In the genomic region with DNA sequence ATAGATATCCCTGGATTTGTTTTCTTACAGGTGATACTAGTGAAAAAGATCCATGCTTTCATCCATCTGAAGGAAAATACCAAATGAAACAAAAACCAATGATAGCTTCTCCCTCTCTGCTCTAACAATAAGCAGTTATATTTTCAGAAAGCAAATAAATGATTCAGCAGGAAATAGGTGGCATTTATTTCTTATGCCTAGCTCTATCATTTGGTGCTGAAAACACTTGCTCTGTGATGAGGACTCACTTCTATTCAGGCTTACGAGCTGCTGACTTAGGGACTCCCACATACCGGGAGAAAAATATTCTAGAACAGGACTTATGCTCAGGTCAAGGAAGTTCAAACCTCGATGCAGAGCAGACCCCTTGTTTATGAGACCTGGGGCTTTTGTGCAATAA, we compare ENCODE assay signal across 20 cellular contexts.
A peak's percentile ranks its signal among the peaks of the same experiment; 100 is the strongest.
DNase-seq lines count a peak whose midpoint lies in the region; ATAC-seq and TF ChIP-seq lines count a peak whose summit lies in the region.
"Had no signal": no experiment of that assay in that cellular context is flagged by ENCODE, and none has a peak within 500 bp of the region (broad histone marks: within the 10 kb centered on the region; RNA-seq: fewer than 3 reads in every experiment).

No MANE protein-coding gene starts in this region.

- CTCF ChIA-PET in WTC11 (lab: Charles Lee), result no interaction called here

- no peaks in the 10 kb centered on the region for H3K9me3 ChIP-seq in ascending aorta
- no peaks in the 10 kb centered on the region for H3K9me3 ChIP-seq in stomach
- H3K9me3 ChIP-seq: thoracic aorta had no signal

- H2AFZ ChIP-seq in KMS-11 (ENCODE audit: low read depth), result no peak overlapping the region

- POLR2A ChIA-PET in WTC11 (lab: Charles Lee), result no interaction called here

- H3K4me1 Mint-ChIP-seq in WTC11, result peaks cover 41% of the 10 kb centered on the region
- H3K4me1 Mint-ChIP-seq: activated naive CD4-positive, alpha-beta T cell treated with anti-CD3 and anti-CD28 coated beads, Interleukin-2, amount 10 ng/mL, durations not matched to agents 7 days and 5 days had no signal

- intact Hi-C loops in ascending aorta (cut with DNase I), result loop anchor here (5.0 to 10.0 kb wide), 3 partner anchors 141 to 832 kb away; a partner anchor contains a TSS
- intact Hi-C loops in left colon (cut with DNase I, micrococcal nuclease), result no loop called here
- intact Hi-C loops in stomach (cut with DNase I; ENCODE audit: low total_unique reads), result no loop called here

- no peak for DNase-seq in ascending aorta (ENCODE audit: low spot score in 2 of 2)
- no peak for DNase-seq in left colon
- no peak for DNase-seq in stomach
- DNase-seq in NCI-H446 (lab: John Stamatoyannopoulos, UW), result no peak
- DNase-seq in NCI-H146 treated with DMSO at 0.1 percent for 48 hours (lab: John Stamatoyannopoulos, UW; ENCODE audit: unreplicated experiment), result no peak
- DNase-seq in WTC11 (ENCODE audit: low spot score), result no peak
- DNase-seq: activated CD4-positive, alpha-beta T cell treated with anti-CD3 and anti-CD28 coated beads, Interleukin-2, amount 50 U/mL, for 1 hour; activated naive CD4-positive, alpha-beta T cell treated with anti-CD3 and anti-CD28 coated beads, Interleukin-2, amount 10 ng/mL, durations not matched to agents 7 days and 5 days; amniotic stem cell; CD4-positive, CD25-positive, alpha-beta regulatory T cell; dermis blood vessel endothelial cell; NCI-H1105 treated with DMSO at 0.1 percent for 48 hours; nucleus accumbens; right cardiac atrium; stimulated activated CD4-positive, alpha-beta T cell treated with anti-CD3 and anti-CD28 coated beads, Interleukin-4, amount 100 ng/mL, for 1 hour; stimulated activated naive CD4-positive, alpha-beta T cell; T-helper 9 cell had no signal

- H3K27ac ChIP-seq in KMS-11, result peak overlapping the region; percentile 23
- peak overlapping the region; percentile 7 to 22 for H3K27ac ChIP-seq in ascending aorta
- H3K27ac ChIP-seq in stomach, result peak overlapping the region in 4 of 5 donors; percentile 41 to 81 (median 73)
- H3K27ac ChIP-seq: thoracic aorta had no signal

- no peak for TF ChIP-seq POLR2A in stomach (IDR thresholded peaks at IDR 0.05)

- H3K36me3 ChIP-seq in KMS-11 (ENCODE audit: insufficient read depth) (no peaks in the 10 kb centered on the region), ascending aorta (no peaks in the 10 kb centered on the region), stomach (no peaks in the 10 kb centered on the region)
- H3K36me3 ChIP-seq: thoracic aorta had no signal

- 38 to 59% (median 43%) methylated on average over 3 of the region's 3 CpGs for WGBS in stomach, 5 donors

- no peaks in the 10 kb centered on the region for H3K36me3 Mint-ChIP-seq in WTC11
- H3K36me3 Mint-ChIP-seq: activated naive CD4-positive, alpha-beta T cell treated with anti-CD3 and anti-CD28 coated beads, Interleukin-2, amount 10 ng/mL, durations not matched to agents 7 days and 5 days; CD4-positive, CD25-positive, alpha-beta regulatory T cell had no signal

- TF ChIP-seq EP300 in stomach (IDR thresholded peaks at IDR 0.05), result no peak

- no peaks in the 10 kb centered on the region for H3K27me3 Mint-ChIP-seq in WTC11 (ENCODE audit: low read depth)

- H4K20me1 ChIP-seq in KMS-11 (ENCODE audit: insufficient read depth), result no peaks in the 10 kb centered on the region

- TF ChIP-seq CTCF in KMS-11 (conservative IDR thresholded peaks at IDR 0.05; ENCODE audit: low read depth, low read length) (no peak), ascending aorta (IDR thresholded peaks at IDR 0.05) (no peak), stomach (IDR thresholded peaks at IDR 0.05) (no peak), WTC11 (IDR thresholded peaks at IDR 0.05) (no peak)

- H3K4me2 ChIP-seq in KMS-11, result peak overlapping the region; percentile 37

- no peak overlapping the region for H3K4me3 Mint-ChIP-seq in WTC11
- H3K4me3 Mint-ChIP-seq: activated naive CD4-positive, alpha-beta T cell treated with anti-CD3 and anti-CD28 coated beads, Interleukin-2, amount 10 ng/mL, durations not matched to agents 7 days and 5 days; activated T-helper 1 cell treated with anti-CD3 and anti-CD28 coated beads, Interleukin-12 subunit alpha, Interleukin-12 subunit beta, Interleukin-2, Interleukin-4 antibody, amounts not matched to agents 30 ng/mL and 10 ng/mL and 1 ng/mL, durations not matched to agents 14 hours and 24 hours and 36 hours; CD4-positive, CD25-positive, alpha-beta regulatory T cell had no signal

- peak; percentile 53 for ATAC-seq in left colon
- no peak for ATAC-seq in WTC11
- ATAC-seq: right cardiac atrium had no signal

- no peak overlapping the region for H3K27ac Mint-ChIP-seq in WTC11
- H3K27ac Mint-ChIP-seq: activated naive CD4-positive, alpha-beta T cell treated with anti-CD3 and anti-CD28 coated beads, Interleukin-2, amount 10 ng/mL, durations not matched to agents 7 days and 5 days; activated T-helper 1 cell treated with anti-CD3 and anti-CD28 coated beads, Interleukin-12 subunit alpha, Interleukin-12 subunit beta, Interleukin-2, Interleukin-4 antibody, amounts not matched to agents 30 ng/mL and 10 ng/mL and 1 ng/mL, durations not matched to agents 14 hours and 24 hours and 36 hours; CD4-positive, CD25-positive, alpha-beta regulatory T cell had no signal

- H3K4me3 ChIP-seq in KMS-11 (IDR thresholded peaks at IDR 0.05; ENCODE audit: insufficient read depth, low read depth, low read length) (no peak overlapping the region), ascending aorta (no peak overlapping the region), stomach (no peak overlapping the region)
- H3K4me3 ChIP-seq: thoracic aorta had no signal

- H3K4me1 ChIP-seq in KMS-11 (ENCODE audit: low read depth, poor library complexity, severe bottlenecking) (peaks cover 62% of the 10 kb centered on the region), ascending aorta (peaks cover 3 to 32% of the 10 kb centered on the region in 2 donors), stomach (peaks cover 38 to 97% (median 62%) of the 10 kb centered on the region in 4 donors)

- H3K27me3 ChIP-seq in KMS-11 (ENCODE audit: insufficient read depth, low read depth) (no peaks in the 10 kb centered on the region), ascending aorta (no peaks in the 10 kb centered on the region), stomach (no peaks in the 10 kb centered on the region)

- no peaks in the 10 kb centered on the region for H3K9me3 Mint-ChIP-seq in WTC11
- H3K9me3 Mint-ChIP-seq: activated naive CD4-positive, alpha-beta T cell treated with anti-CD3 and anti-CD28 coated beads, Interleukin-2, amount 10 ng/mL, durations not matched to agents 7 days and 5 days; activated T-helper 1 cell treated with anti-CD3 and anti-CD28 coated beads, Interleukin-12 subunit alpha, Interleukin-12 subunit beta, Interleukin-2, Interleukin-4 antibody, amounts not matched to agents 30 ng/mL and 10 ng/mL and 1 ng/mL, durations not matched to agents 14 hours and 24 hours and 36 hours had no signal

- H3K79me2 ChIP-seq in KMS-11 (ENCODE audit: insufficient read depth, low read depth), result peaks cover 7% of the 10 kb centered on the region; the same call in 1 of the 2 replicates

- no peak overlapping the region for H3K9ac ChIP-seq in KMS-11

TF ChIP-seq in WTC11, 78 proteins besides CTCF, POLR2A, EP300 and RAD21 (continues in another document):
- TF ChIP-seq EMX1 (CRISPR knock-in tag; IDR thresholded peaks at IDR 0.05) (no peak), OVOL2 (CRISPR knock-in tag; IDR thresholded peaks at IDR 0.05; ENCODE audit: borderline replicate concordance) (no peak), SP1 (CRISPR knock-in tag; conservative IDR thresholded peaks at IDR 0.05) (no peak), ZNF138 (CRISPR knock-in tag; conservative IDR thresholded peaks at IDR 0.05) (no peak)
- TF ChIP-seq, protein P1, sequence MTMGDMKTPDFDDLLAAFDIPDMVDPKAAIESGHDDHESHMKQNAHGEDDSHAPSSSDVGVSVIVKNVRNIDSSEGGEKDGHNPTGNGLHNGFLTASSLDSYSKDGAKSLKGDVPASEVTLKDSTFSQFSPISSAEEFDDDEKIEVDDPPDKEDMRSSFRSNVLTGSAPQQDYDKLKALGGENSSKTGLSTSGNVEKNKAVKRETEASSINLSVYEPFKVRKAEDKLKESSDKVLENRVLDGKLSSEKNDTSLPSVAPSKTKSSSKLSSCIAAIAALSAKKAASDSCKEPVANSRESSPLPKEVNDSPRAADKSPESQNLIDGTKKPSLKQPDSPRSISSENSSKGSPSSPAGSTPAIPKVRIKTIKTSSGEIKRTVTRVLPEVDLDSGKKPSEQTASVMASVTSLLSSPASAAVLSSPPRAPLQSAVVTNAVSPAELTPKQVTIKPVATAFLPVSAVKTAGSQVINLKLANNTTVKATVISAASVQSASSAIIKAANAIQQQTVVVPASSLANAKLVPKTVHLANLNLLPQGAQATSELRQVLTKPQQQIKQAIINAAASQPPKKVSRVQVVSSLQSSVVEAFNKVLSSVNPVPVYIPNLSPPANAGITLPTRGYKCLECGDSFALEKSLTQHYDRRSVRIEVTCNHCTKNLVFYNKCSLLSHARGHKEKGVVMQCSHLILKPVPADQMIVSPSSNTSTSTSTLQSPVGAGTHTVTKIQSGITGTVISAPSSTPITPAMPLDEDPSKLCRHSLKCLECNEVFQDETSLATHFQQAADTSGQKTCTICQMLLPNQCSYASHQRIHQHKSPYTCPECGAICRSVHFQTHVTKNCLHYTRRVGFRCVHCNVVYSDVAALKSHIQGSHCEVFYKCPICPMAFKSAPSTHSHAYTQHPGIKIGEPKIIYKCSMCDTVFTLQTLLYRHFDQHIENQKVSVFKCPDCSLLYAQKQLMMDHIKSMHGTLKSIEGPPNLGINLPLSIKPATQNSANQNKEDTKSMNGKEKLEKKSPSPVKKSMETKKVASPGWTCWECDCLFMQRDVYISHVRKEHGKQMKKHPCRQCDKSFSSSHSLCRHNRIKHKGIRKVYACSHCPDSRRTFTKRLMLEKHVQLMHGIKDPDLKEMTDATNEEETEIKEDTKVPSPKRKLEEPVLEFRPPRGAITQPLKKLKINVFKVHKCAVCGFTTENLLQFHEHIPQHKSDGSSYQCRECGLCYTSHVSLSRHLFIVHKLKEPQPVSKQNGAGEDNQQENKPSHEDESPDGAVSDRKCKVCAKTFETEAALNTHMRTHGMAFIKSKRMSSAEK (CRISPR knock-in tag; IDR thresholded peaks at IDR 0.05; ENCODE audit: borderline replicate concordance), result no peak
- TF ChIP-seq, protein P2, sequence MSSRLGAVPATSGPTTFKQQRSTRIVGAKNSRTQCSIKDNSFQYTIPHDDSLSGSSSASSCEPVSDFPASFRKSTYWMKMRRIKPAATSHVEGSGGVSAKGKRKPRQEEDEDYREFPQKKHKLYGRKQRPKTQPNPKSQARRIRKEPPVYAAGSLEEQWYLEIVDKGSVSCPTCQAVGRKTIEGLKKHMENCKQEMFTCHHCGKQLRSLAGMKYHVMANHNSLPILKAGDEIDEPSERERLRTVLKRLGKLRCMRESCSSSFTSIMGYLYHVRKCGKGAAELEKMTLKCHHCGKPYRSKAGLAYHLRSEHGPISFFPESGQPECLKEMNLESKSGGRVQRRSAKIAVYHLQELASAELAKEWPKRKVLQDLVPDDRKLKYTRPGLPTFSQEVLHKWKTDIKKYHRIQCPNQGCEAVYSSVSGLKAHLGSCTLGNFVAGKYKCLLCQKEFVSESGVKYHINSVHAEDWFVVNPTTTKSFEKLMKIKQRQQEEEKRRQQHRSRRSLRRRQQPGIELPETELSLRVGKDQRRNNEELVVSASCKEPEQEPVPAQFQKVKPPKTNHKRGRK (CRISPR knock-in tag; IDR thresholded peaks at IDR 0.05; ENCODE audit: borderline replicate concordance), result no peak

Comparison
In these comparisons a context has a peak if more than half of its experiments do, and no peak if none do; other contexts are left out.
1. H3K27ac ChIP-seq: peak in every context shown above with its lines; median percentile 73 in stomach; 23 in KMS-11; 14 in ascending aorta.